Comparison of ENCODE assay signal across 24 cellular contexts in genomic region chr11:113651018-113651417, GRCh38. TPM values are rescaled to one million over a fixed set of nuclear protein-coding genes. Genes with fewer than 3 reads are reported as not detected.
"Had no signal": no experiment of that assay in that cellular context is flagged by ENCODE, and none has a peak within 500 bp of the region (broad histone marks: within the 10 kb centered on the region; RNA-seq: fewer than 3 reads in every experiment).

No MANE protein-coding gene starts in this region.

- H3K36me3 ChIP-seq: ascending aorta, SJSA1 had no signal

- DNase-seq: activated CD4-positive, alpha-beta memory T cell treated with anti-CD3 and anti-CD28 coated beads for 36 hours; activated CD4-positive, alpha-beta T cell treated with anti-CD3 and anti-CD28 coated beads, Interleukin-2, amount 10 ng/mL, durations not matched to agents 7 days and 5 days; activated CD4-positive, CD25-positive, alpha-beta regulatory T cell; activated CD8-positive, alpha-beta memory T cell treated with anti-CD3 and anti-CD28 coated beads for 24 hours; activated effector memory CD4-positive, alpha-beta T cell treated with anti-CD3 and anti-CD28 coated beads, Interleukin-2, amount 50 U/mL, for 16 hours; activated naive CD4-positive, alpha-beta T cell treated with Interleukin-2 at 50 U/mL for 16 hours; activated naive CD8-positive, alpha-beta T cell treated with anti-CD3 and anti-CD28 coated beads, Interleukin-2, amount 50 U/mL, for 24 hours; activated T-cell treated with anti-CD3 and anti-CD28 coated beads, Interleukin-2, amount 50 U/mL, for 4 hours; amniotic stem cell; KG1; NCI-H1105 treated with DMSO at 0.1 percent for 48 hours; NCI-H1436 treated with DMSO at 0.1 percent for 48 hours; NCI-H187; NCI-H2081; NCI-H510A treated with DMSO at 0.1 percent for 48 hours; NCI-H69; NK-92 treated with Interleukin-12 subunit alpha and Interleukin-12 subunit beta, amount 100 ng/mL, for 24 hours; OCI-M1; RPMI8226; T-helper 17 cell; T1000 had no signal

- H3K9me3 ChIP-seq: ascending aorta, SJSA1 had no signal

- H3K27ac ChIP-seq: ascending aorta, SJSA1, VCaP had no signal

- H3K4me1 ChIP-seq: ascending aorta had no signal

- H3K4me3 ChIP-seq: ascending aorta, SJSA1 had no signal

- H3K27me3 ChIP-seq: ascending aorta, SJSA1 had no signal

RNA-seq across cellular contexts. Expression of gene TMPRSS5, which starts 55.1 kb away (rescaled TPM):
- total RNA-seq: ascending aorta had no signal
